8 cellular contexts compared by ENCODE assay signal in the genomic region with DNA sequence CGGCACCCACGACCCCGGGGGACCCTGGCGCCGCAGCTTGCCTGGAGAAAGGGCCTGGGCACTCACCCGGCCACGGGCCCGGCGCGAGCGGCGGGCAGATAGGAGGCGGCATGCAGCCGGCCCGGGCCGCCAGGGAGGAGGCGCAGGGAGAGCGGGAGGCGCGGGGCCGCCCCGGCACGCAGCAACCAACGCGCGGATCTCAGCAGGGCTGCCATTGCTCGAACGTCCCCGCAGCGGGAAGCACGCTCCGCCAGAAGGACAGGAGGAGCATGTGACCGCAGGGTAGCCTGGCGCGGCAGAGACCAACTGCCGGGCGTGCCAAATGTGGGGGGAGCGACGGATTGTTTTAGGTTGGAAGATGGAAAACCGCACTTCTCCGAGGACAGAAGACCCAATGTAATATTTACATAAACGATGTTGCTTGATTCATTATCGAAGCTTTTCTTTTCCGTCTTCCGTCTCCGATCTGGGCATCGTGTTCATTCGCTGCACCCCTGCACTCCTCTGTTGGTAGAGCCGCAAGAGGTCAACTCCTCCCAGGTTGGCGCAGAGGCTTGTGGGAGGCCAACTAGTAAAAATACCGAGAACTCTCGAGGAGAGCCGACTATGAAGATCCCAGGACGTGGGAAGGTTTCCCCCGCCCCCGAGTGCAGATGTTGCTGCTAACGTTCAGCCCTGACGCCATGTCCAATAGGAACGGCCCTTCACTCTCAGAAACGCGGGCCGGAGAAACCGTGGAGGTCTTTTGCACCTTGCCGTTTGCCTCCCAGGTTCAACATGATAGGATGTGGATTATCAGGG. TPM values are rescaled to one million over a fixed set of nuclear protein-coding genes. Genes with fewer than 3 reads are reported as not detected.
DNase-seq lines count a peak whose midpoint lies in the region; ATAC-seq and TF ChIP-seq lines count a peak whose summit lies in the region.

A gene (minus strand): TSS at position 257 of the 801 bp plus-strand sequence. CDS start 42 bp downstream, at position 215.

- H3K4me3 ChIP-seq in prostate gland (peak within 1 kb of the TSS; percentile 88 to 97), urinary bladder (ENCODE audit: low read depth, low read length) (peak within 1 kb of the TSS; percentile 99)

- TF ChIP-seq CTCF in prostate gland (IDR thresholded peaks at IDR 0.05), result peak in 2 of 4 experiments; percentile 7 to 14

- peak; percentile 95 for DNase-seq in NCI-H187 treated with DMSO at 0.1 percent for 48 hours (lab: John Stamatoyannopoulos, UW)
- peak; percentile 59 to 95 (median 88) for DNase-seq in anterior cingulate cortex (lab: John Stamatoyannopoulos, UW)
- peak; percentile 92 for DNase-seq in left ventricle myocardium superior
- DNase-seq in prostate gland (ENCODE audit: low spot score), result peak; percentile 92

- WGBS in prostate gland, result 1% methylated on average over 64 of the region's 64 CpGs
- WGBS in urinary bladder, result under 1% methylated on average over 64 of the region's 64 CpGs

- peak; percentile 83 for TF ChIP-seq POLR2A in prostate gland (IDR thresholded peaks at IDR 0.05)

- H3K9me3 ChIP-seq in prostate gland, result no peaks in the 10 kb centered on the region

- H3K27ac ChIP-seq in prostate gland (peak within 1 kb of the TSS; percentile 70 to 80), urinary bladder (ENCODE audit: low read depth) (peak within 1 kb of the TSS; percentile 78)

- H3K27me3 ChIP-seq in prostate gland (replicated peaks; ENCODE audit: insufficient read depth), result no peaks in the 10 kb centered on the region

- no peaks in the 10 kb centered on the region for H3K36me3 ChIP-seq in prostate gland
- no peaks in the 10 kb centered on the region for H3K36me3 ChIP-seq in urinary bladder (ENCODE audit: insufficient read depth)

- peaks cover 8% of the 10 kb centered on the region for H3K4me1 ChIP-seq in prostate gland (replicated peaks)
- peaks cover 7% of the 10 kb centered on the region for H3K4me1 ChIP-seq in urinary bladder (ENCODE audit: insufficient read depth)

- intact Hi-C loops in T-helper 2 cell treated with Interferon-gamma antibody and Interleukin-4, amounts not matched to agents 100 ng/mL and 5 ng/mL, for 36 hours (cut with micrococcal nuclease), result loop anchor here (1.0 to 5.0 kb wide), 3 partner anchors 172 to 365 kb away; a partner anchor contains a TSS
- intact Hi-C loops in left ventricle myocardium superior (cut with micrococcal nuclease) (no loop called here), prostate gland (cut with DNase I) (no loop called here)

- peak; percentile 93 for ATAC-seq in GM18498 (IDR thresholded peaks at IDR 0.05; ENCODE audit: unreplicated experiment)
- peak; percentile 91 for ATAC-seq in HG02938 (IDR thresholded peaks at IDR 0.05; ENCODE audit: unreplicated experiment)
- ATAC-seq in left ventricle myocardium superior, result peak; percentile 99

RNA-seq across cellular contexts. Expression of the gene that starts here (rescaled TPM):
- total RNA-seq in T-helper 2 cell treated with Interferon-gamma antibody and Interleukin-4, amounts not matched to agents 100 ng/mL and 5 ng/mL, for 36 hours, result 99.2 and 101 TPM in 2 replicates
- 98.6 TPM for total RNA-seq in left ventricle myocardium superior
- total RNA-seq in prostate gland, result 10 to 100 TPM; 49.3 to 82.3 TPM
- 87.6 TPM for total RNA-seq in urinary bladder
- polyA plus RNA-seq in urinary bladder, result 41.5 TPM

Comparison
In these comparisons a context has a peak if more than half of its experiments do, and no peak if none do; other contexts are left out.
1. Peak in every context shown above with its lines: DNase-seq, ATAC-seq, H3K4me3 ChIP-seq and H3K27ac ChIP-seq.